ENCODE assay signal across 1 cellular context in genomic region chr12:12128665-12129064, GRCh38.
TF ChIP-seq lines count a peak whose summit lies in the region.

No MANE protein-coding gene starts in this region.

TF ChIP-seq in HEK293, 187 proteins besides CTCF, POLR2A, EP300 and RAD21 (continued from another document):
- no peak for TF ChIP-seq ZNF518A (tag by site-specific recombination; conservative IDR thresholded peaks at IDR 0.05; ENCODE audit: low read depth)
- no peak for TF ChIP-seq BCL11A (tag by site-specific recombination; IDR thresholded peaks at IDR 0.05; ENCODE audit: low read depth)
